ENCODE assay signal across 35 cellular contexts in genomic region chr5:19733612-19734495, GRCh38.
DNase-seq lines count a peak whose midpoint lies in the region; ATAC-seq, FAIRE-seq and TF ChIP-seq lines count a peak whose summit lies in the region.
"Had no signal": no experiment of that assay in that cellular context is flagged by ENCODE, and none has a peak within 500 bp of the region (broad histone marks: within the 10 kb centered on the region; RNA-seq: fewer than 3 reads in every experiment).

No MANE protein-coding gene starts in this region.

- H2BK15ac ChIP-seq in H1 (ENCODE audit: low read length), result peak overlapping the region; percentile 7; the same call in 1 of the 2 replicates

- TF ChIP-seq RAD21 in H1 (IDR thresholded peaks at IDR 0.05 in 1 of 2, conservative IDR thresholded peaks at IDR 0.05 in 1 of 2; ENCODE audit: low read depth in 2 of 2, low read length in 2 of 2) (no peak), HepG2 (CRISPR knock-in tag; IDR thresholded peaks at IDR 0.05) (no peak)

- H3K23me2 ChIP-seq in H1 (ENCODE audit: low read depth, low read length), result no peaks in the 10 kb centered on the region

- H2BK5ac ChIP-seq in H1 (ENCODE audit: low read depth, low read length), result peak overlapping the region; percentile 55; the same call in 1 of the 2 replicates

- H3K9me3 Mint-ChIP-seq in mesothelial cell of epicardium, result peaks cover 14% of the 10 kb centered on the region

- H3K27ac Mint-ChIP-seq in mesothelial cell of epicardium, result peak overlapping the region; percentile 64
- H3K27ac Mint-ChIP-seq: activated naive CD4-positive, alpha-beta T cell treated with anti-CD3 and anti-CD28 coated beads, Interleukin-2, amount 50 U/mL, for 72 hours; CD4-positive, alpha-beta T cell; immature natural killer cell had no signal

- H3K79me2 ChIP-seq in H1 (ENCODE audit: control insufficient read depth in 1 of 2, insufficient read depth in 2 of 2, low read length in 2 of 2), result no peaks in the 10 kb centered on the region
- no peaks in the 10 kb centered on the region for H3K79me2 ChIP-seq in HepG2 (ENCODE audit: insufficient read depth, low read length)

- no peak overlapping the region for H3K56ac ChIP-seq in H1 (replicated peaks; ENCODE audit: insufficient read length, low read depth, low read length)

- H3K4me3 ChIP-seq in BE2C (ENCODE audit: low read depth, low read length) (no peak overlapping the region), HUES6 (ENCODE audit: low read depth, low read length) (no peak overlapping the region), H1 (ENCODE audit: extremely low read depth in 1 of 4, insufficient read depth in 2 of 4, low read depth in 3 of 4, low read length in 4 of 4) (no peak overlapping the region), foreskin fibroblast (ENCODE audit: low read depth in 1 of 2, low read length in 2 of 2) (no peak overlapping the region), HepG2 (replicated peaks in 1 of 3; ENCODE audit: insufficient read depth in 1 of 3, low read depth in 2 of 3, low read length in 3 of 3) (no peak overlapping the region)
- H3K4me3 ChIP-seq: A549, left lung, Peyer's patch, smooth muscle cell, stomach had no signal

- FAIRE-seq in H1 (lab: Jason Lieb, UNC), result peak; percentile 75
- FAIRE-seq in HepG2 (lab: Jason Lieb, UNC), result no peak
- no peak for FAIRE-seq in RCC 7860 (lab: Jason Lieb, UNC)
- FAIRE-seq: A549, D721Med, GM12891 had no signal

- H4K20me1 ChIP-seq in H1 (replicated peaks in 1 of 2; ENCODE audit: control insufficient read depth in 1 of 2, insufficient read depth in 2 of 2, low read length in 2 of 2) (no peaks in the 10 kb centered on the region), HepG2 (ENCODE audit: insufficient read depth, low read length) (no peaks in the 10 kb centered on the region)

- no peak overlapping the region for H2AK5ac ChIP-seq in H1 (ENCODE audit: low read depth, low read length)

- H3K4me1 Mint-ChIP-seq in mesothelial cell of epicardium, result peaks cover 9% of the 10 kb centered on the region
- H3K4me1 Mint-ChIP-seq: immature natural killer cell had no signal

- peaks cover 14% of the 10 kb centered on the region for H3K36me3 Mint-ChIP-seq in mesothelial cell of epicardium
- H3K36me3 Mint-ChIP-seq: activated naive CD4-positive, alpha-beta T cell treated with anti-CD3 and anti-CD28 coated beads, Interleukin-2, amount 50 U/mL, for 72 hours; immature natural killer cell had no signal

- H2AFZ ChIP-seq in H1 (ENCODE audit: low read length), result no peak overlapping the region
- H2AFZ ChIP-seq in HepG2 (ENCODE audit: low read length), result no peak overlapping the region

- H3K4ac ChIP-seq in H1 (replicated peaks; ENCODE audit: insufficient read length, low read depth, low read length), result peak overlapping the region; percentile 62

- no peak for TF ChIP-seq CTCF in BE2C (IDR thresholded peaks at IDR 0.05; ENCODE audit: low read depth, low read length)
- no peak for TF ChIP-seq CTCF in H1 (IDR thresholded peaks at IDR 0.05; ENCODE audit: control extremely low read depth in 1 of 3, insufficient read depth in 1 of 3, low read depth in 1 of 3, low read length in 3 of 3)
- no peak for TF ChIP-seq CTCF in mesothelial cell of epicardium (IDR thresholded peaks at IDR 0.05; ENCODE audit: unreplicated experiment)
- no peak for TF ChIP-seq CTCF in foreskin fibroblast (IDR thresholded peaks at IDR 0.05; ENCODE audit: low read depth, low read length)
- no peak for TF ChIP-seq CTCF in HepG2 (CRISPR knock-in tag; IDR thresholded peaks at IDR 0.05)

- TF ChIP-seq EP300 in H1 (IDR thresholded peaks at IDR 0.05; ENCODE audit: borderline replicate concordance in 1 of 2, low read depth in 2 of 2, low read length in 2 of 2) (no peak), HepG2 (IDR thresholded peaks at IDR 0.05; ENCODE audit: low read depth in 2 of 2, low read length in 2 of 2) (no peak), HepG2 (CRISPR knock-in tag; IDR thresholded peaks at IDR 0.05; ENCODE audit: borderline replicate concordance) (no peak)

- 0 out of 2 replicates have a peak overlapping the region, but pooled peaks have one; percentile 52 for H3K18ac ChIP-seq in H1 (ENCODE audit: extremely low read depth, low read length)

- peak overlapping the region; percentile 24; the same call in 1 of the 2 replicates for H2BK20ac ChIP-seq in H1 (ENCODE audit: low read length)

- H3K27me3 Mint-ChIP-seq in mesothelial cell of epicardium (ENCODE audit: low read depth), result no peaks in the 10 kb centered on the region
- H3K27me3 Mint-ChIP-seq: CD4-positive, alpha-beta T cell had no signal

- H3K9ac ChIP-seq in HUES6 (ENCODE audit: low read length) (no peak overlapping the region), H1 (replicated peaks in 1 of 4; ENCODE audit: extremely low read depth in 1 of 4, low read depth in 3 of 4, low read length in 3 of 4) (no peak overlapping the region), HepG2 (ENCODE audit: insufficient read depth, low read depth, low read length) (no peak overlapping the region)

- H3K27ac ChIP-seq in HUES6 (ENCODE audit: low read depth, low read length), result peak overlapping the region; percentile 53; the same call in 1 of the 2 replicates
- H3K27ac ChIP-seq in H1 (ENCODE audit: low read depth, low read length), result no peak overlapping the region
- no peak overlapping the region for H3K27ac ChIP-seq in HepG2 (ENCODE audit: extremely low read length, insufficient read depth, low read length)
- H3K27ac ChIP-seq: A549, left lung, Peyer's patch, stomach, VCaP had no signal

- peak; percentile 42 for DNase-seq in BE2C
- DNase-seq in H1 (ENCODE audit: low read depth in 1 of 2, low spot score in 2 of 2), result peak; percentile 17 to 48
- DNase-seq in mesothelial cell of epicardium (ENCODE audit: low spot score in 2 of 2, unreplicated experiment in 2 of 2), result no peak
- DNase-seq in pons (ENCODE audit: low spot score), result no peak
- no peak for DNase-seq in foreskin fibroblast
- no peak for DNase-seq in HepG2 (ENCODE audit: low spot score)
- DNase-seq in RCC 7860 (ENCODE audit: low spot score), result no peak
- DNase-seq: activated CD4-positive, alpha-beta T cell treated with anti-CD3 and anti-CD28 coated beads for 4 hours; activated CD8-positive, alpha-beta memory T cell treated with anti-CD3 and anti-CD28 coated beads for 24 hours; AML-193; anterior cingulate cortex; CD4-positive, alpha-beta T cell; hippocampal formation; immature natural killer cell; IMR-90; left lung; MV-4-11; NCI-H1436; NCI-H2081; NCI-H526 treated with DMSO at 0.1 percent for 48 hours; Peyer's patch; posterior cingulate gyrus; right cardiac atrium; stimulated activated CD4-positive, alpha-beta T cell treated with anti-CD3 and anti-CD28 coated beads, Interleukin-2, amount 100 ng/mL, for 24 hours; stomach; SW 1271; T-helper 9 cell had no signal

- H3K4me1 ChIP-seq in BE2C, result no peaks in the 10 kb centered on the region
- peaks cover 12% of the 10 kb centered on the region; the same call in 1 of the 2 replicates for H3K4me1 ChIP-seq in HUES6 (ENCODE audit: control insufficient read depth, insufficient read depth, low read length)
- H3K4me1 ChIP-seq in H1 (replicated peaks in 1 of 4; ENCODE audit: control insufficient read depth in 3 of 4, insufficient read depth in 4 of 4, low read length in 3 of 4), result peaks cover 1 to 7% (median 3%) of the 10 kb centered on the region in 4 experiments; a peak in 5 of 7 replicates
- H3K4me1 ChIP-seq in HepG2 (ENCODE audit: insufficient read depth, low read length), result no peaks in the 10 kb centered on the region
- H3K4me1 ChIP-seq: A549, left lung, Peyer's patch, stomach had no signal

- H3K4me2 ChIP-seq in H1 (ENCODE audit: insufficient read depth in 1 of 2, low read depth in 2 of 2, low read length in 2 of 2) (no peak overlapping the region), HepG2 (ENCODE audit: low read depth, low read length) (no peak overlapping the region)
- H3K4me2 ChIP-seq: A549, smooth muscle cell had no signal

- no peak for ATAC-seq in HepG2
- ATAC-seq: A549; activated naive CD4-positive, alpha-beta T cell treated with anti-CD3 and anti-CD28 coated beads, Interleukin-2, amount 50 U/mL, for 72 hours; HCT116; right cardiac atrium had no signal

- POLR2A ChIA-PET in H1 (lab: Charles Lee; ENCODE audit: partially characterized antibody) (interaction anchor here (1.1 to 1.4 kb wide), 2 partner anchors 10 to 13 kb away, joined by 3 read pairs; no protein-coding TSS in a partner anchor), HepG2 (lab: Yijun Ruan, JAX) (no interaction called here)

- H2BK12ac ChIP-seq in H1 (ENCODE audit: low read depth, low read length), result peak overlapping the region; percentile 30

- in situ Hi-C loops in HepG2 (cut with HindIII; ENCODE audit: extremely low pct_ligation_motif_present, low pct_unique_long_range_greater_than_20kb), result no loop called here

- TF ChIP-seq POLR2A in H1 (IDR thresholded peaks at IDR 0.05; ENCODE audit: control extremely low read depth in 1 of 2, low read depth in 2 of 2, low read length in 2 of 2) (no peak), HepG2 (IDR thresholded peaks at IDR 0.05; ENCODE audit: insufficient read depth in 1 of 2, low read depth in 2 of 2, low read length in 2 of 2) (no peak)

- peak overlapping the region; percentile 50 for H2BK120ac ChIP-seq in H1 (replicated peaks; ENCODE audit: low read depth, low read length)

- no peaks in the 10 kb centered on the region for H3K27me3 ChIP-seq in BE2C
- no peaks in the 10 kb centered on the region for H3K27me3 ChIP-seq in HUES6 (ENCODE audit: control insufficient read depth, insufficient read depth, low read length)
- no peaks in the 10 kb centered on the region for H3K27me3 ChIP-seq in H1 (replicated peaks in 1 of 4; ENCODE audit: control insufficient read depth in 3 of 4, extremely low read depth in 1 of 4, insufficient read depth in 3 of 4, low read length in 3 of 4)
- no peaks in the 10 kb centered on the region for H3K27me3 ChIP-seq in HepG2 (ENCODE audit: control insufficient read depth in 1 of 2, insufficient read depth in 2 of 2, low read length in 2 of 2)
- H3K27me3 ChIP-seq: left lung, Peyer's patch, stomach had no signal

- no peak overlapping the region for H4K8ac ChIP-seq in H1 (ENCODE audit: extremely low read depth, insufficient read depth, low read length)

- H3K14ac ChIP-seq in H1 (ENCODE audit: insufficient read length), result no peak overlapping the region

- H3K23ac ChIP-seq in H1 (ENCODE audit: insufficient read length), result no peak overlapping the region

- peak overlapping the region; percentile 38 for H4K5ac ChIP-seq in H1 (ENCODE audit: insufficient read length, low read depth, low read length)

- peak overlapping the region; percentile 92 for H4K91ac ChIP-seq in H1 (replicated peaks; ENCODE audit: insufficient read length, low read length)

- H3K79me1 ChIP-seq in H1 (ENCODE audit: low read depth, low read length), result no peaks in the 10 kb centered on the region

- intact Hi-C loops in HepG2 (cut with micrococcal nuclease; ENCODE audit: unreplicated experiment), result no loop called here

- CTCF ChIA-PET in H1 (lab: Charles Lee; ENCODE audit: partially characterized antibody), result no interaction called here
- CTCF ChIA-PET in HepG2 (lab: Yijun Ruan, JAX; ENCODE audit: low intra/inter-chr PET ratio, low total read pairs), result no interaction called here

- WGBS in H1 (ENCODE audit: extremely low coverage in 1 of 2, insufficient coverage in 1 of 2, insufficient read length in 1 of 2, insufficient replicate concordance in 2 of 2, low coverage in 1 of 2, low lambda C conversion rate in 2 of 2, missing lambda C conversion rate in 1 of 2), 2 experiments, result 62% methylated on average over 6 of the region's 6 CpGs; no CpG with 5 or more reads in 1 of the 2 experiments
- 1% methylated on average over 5 of the region's 6 CpGs for WGBS in HepG2 (ENCODE audit: low lambda C conversion rate)

- H3K4me3 Mint-ChIP-seq in mesothelial cell of epicardium, result no peak overlapping the region
- H3K4me3 Mint-ChIP-seq: CD4-positive, alpha-beta T cell; immature natural killer cell had no signal

- no peaks in the 10 kb centered on the region for H3K36me3 ChIP-seq in BE2C
- H3K36me3 ChIP-seq in HUES6 (ENCODE audit: control insufficient read depth, insufficient read depth, low read length), result no peaks in the 10 kb centered on the region
- peaks cover 0 to 4% (median 0%) of the 10 kb centered on the region in 4 experiments; a peak in 2 of 8 replicates for H3K36me3 ChIP-seq in H1 (ENCODE audit: control insufficient read depth in 2 of 4, insufficient read depth in 4 of 4, low read length in 3 of 4)
- H3K36me3 ChIP-seq in HepG2 (replicated peaks in 1 of 2; ENCODE audit: control insufficient read depth in 1 of 2, insufficient read depth in 2 of 2, low read length in 2 of 2), result no peaks in the 10 kb centered on the region
- H3K36me3 ChIP-seq: left lung, Peyer's patch, stomach had no signal

- H3K9me3 ChIP-seq in BE2C (no peaks in the 10 kb centered on the region), HUES6 (ENCODE audit: control insufficient read depth, insufficient read depth, low read depth, low read length) (peaks cover 12% of the 10 kb centered on the region), H1 (ENCODE audit: insufficient read depth in 2 of 2, low read depth in 1 of 2, low read length in 1 of 2) (no peaks in the 10 kb centered on the region), HepG2 (ENCODE audit: low read length) (peaks cover 8% of the 10 kb centered on the region)
- H3K9me3 ChIP-seq: A549 had no signal

- no TSS peak for BruUV-seq in HepG2 (replicated peaks; lab: Mats Ljungman, UMichigan)

Comparison
In these comparisons a context has a peak if more than half of its experiments do, and no peak if none do; other contexts are left out.
1. DNase-seq: peak in BE2C (single experiment) and H1 (2 of 2); none in mesothelial cell of epicardium (0 of 2), pons (single experiment), foreskin fibroblast (0 of 2), HepG2 (single experiment) and RCC 7860 (single experiment).